In genomic region chr2:207256026-207256425, GRCh38 we compare ENCODE assay signal across 17 cellular contexts.
A peak's percentile ranks its signal among the peaks of the same experiment; 100 is the strongest.
DNase-seq lines count a peak whose midpoint lies in the region; TF ChIP-seq lines count a peak whose summit lies in the region.
"Had no signal": no experiment of that assay in that cellular context is flagged by ENCODE, and none has a peak within 500 bp of the region (broad histone marks: within the 10 kb centered on the region; RNA-seq: fewer than 3 reads in every experiment).

No MANE protein-coding gene starts in this region.

- no peak for TF ChIP-seq CTCF in brain microvascular endothelial cell (IDR thresholded peaks at IDR 0.05; ENCODE audit: low read depth, low read length, missing control alignments)
- TF ChIP-seq CTCF in testis (IDR thresholded peaks at IDR 0.05) = no peak

- H3K27ac ChIP-seq in brain microvascular endothelial cell = peak overlapping the region; percentile 90
- peak overlapping the region; percentile 20 for H3K27ac ChIP-seq in muscle layer of duodenum (ENCODE audit: low read length)
- H3K27ac ChIP-seq in testis = peak overlapping the region; percentile 9 to 54
- H3K27ac ChIP-seq: ascending aorta, pancreas had no signal

- DNase-seq in NCI-H748 (lab: John Stamatoyannopoulos, UW; ENCODE audit: unreplicated experiment) (peak; percentile 26), NCI-H748 treated with DMSO at 0.1 percent for 48 hours (lab: John Stamatoyannopoulos, UW) (no peak), brain microvascular endothelial cell (no peak), testis (peak; percentile 79), dedifferentiated amniotic fluid mesenchymal stem cell (ENCODE audit: extremely low spot score) (no peak), NCI-H187 (lab: John Stamatoyannopoulos, UW) (no peak), SIG-M5 treated with dmso at 0.1 percent for 504 hours (lab: John Stamatoyannopoulos, UW; ENCODE audit: unreplicated experiment) (no peak)
- DNase-seq: activated CD4-positive, CD25-positive, alpha-beta regulatory T cell; heart right ventricle; KG1; NCI-H1105; pancreas; spleen; uterus had no signal

- in situ Hi-C loops in brain microvascular endothelial cell (cut with HindIII; ENCODE audit: low pct_ligation_motif_present, low sequenced_read_pairs) = no loop called here

- H3K4me3 ChIP-seq in brain microvascular endothelial cell (ENCODE audit: low read depth, low read length) (no peak overlapping the region), muscle layer of duodenum (ENCODE audit: low read depth in 1 of 2, low read length in 2 of 2) (no peak overlapping the region), testis (no peak overlapping the region)
- H3K4me3 ChIP-seq: ascending aorta, coronary artery, heart right ventricle, pancreas, spleen, uterus had no signal

- TF ChIP-seq POLR2A in testis (IDR thresholded peaks at IDR 0.05) = no peak

- intact Hi-C loops in testis (cut with DNase I; ENCODE audit: low total_unique reads) = no loop called here

- H3K36me3 ChIP-seq in brain microvascular endothelial cell (replicated peaks) (no peaks in the 10 kb centered on the region), muscle layer of duodenum (ENCODE audit: control insufficient read depth in 1 of 2, insufficient read depth in 2 of 2, low read length in 2 of 2) (no peaks in the 10 kb centered on the region), testis (ENCODE audit: low read depth, missing control alignments) (no peaks in the 10 kb centered on the region)
- H3K36me3 ChIP-seq: ascending aorta, heart right ventricle, pancreas, spleen, uterus had no signal

- H3K9me3 ChIP-seq in muscle layer of duodenum (ENCODE audit: control insufficient read depth in 1 of 2, low read length in 2 of 2) = no peaks in the 10 kb centered on the region
- no peaks in the 10 kb centered on the region for H3K9me3 ChIP-seq in testis
- H3K9me3 ChIP-seq: ascending aorta, heart right ventricle, pancreas, spleen, uterus had no signal

- peaks cover 18 to 27% of the 10 kb centered on the region in 2 donors for H3K4me1 ChIP-seq in muscle layer of duodenum (ENCODE audit: control insufficient read depth in 1 of 2, insufficient read depth in 2 of 2, low read length in 2 of 2)
- H3K4me1 ChIP-seq in testis = peaks cover 49% of the 10 kb centered on the region
- H3K4me1 ChIP-seq: pancreas had no signal

- H3K27me3 ChIP-seq in brain microvascular endothelial cell (replicated peaks) (no peaks in the 10 kb centered on the region), muscle layer of duodenum (ENCODE audit: low read depth, low read length) (no peaks in the 10 kb centered on the region), testis (no peaks in the 10 kb centered on the region)
- H3K27me3 ChIP-seq: ascending aorta, heart right ventricle, pancreas, spleen, uterus had no signal

- 59 to 71% methylated on average over 7 of the region's 7 CpGs for WGBS in testis, 2 donors

Comparison
In these comparisons a context has a peak if more than half of its experiments do, and no peak if none do; other contexts are left out.
1. DNase-seq: peak in NCI-H748 (single experiment) and testis (single experiment); none in NCI-H748 treated with DMSO at 0.1 percent for 48 hours (single experiment), brain microvascular endothelial cell (single experiment), dedifferentiated amniotic fluid mesenchymal stem cell (single experiment), NCI-H187 (0 of 2) and SIG-M5 treated with dmso at 0.1 percent for 504 hours (single experiment).
2. H3K27ac ChIP-seq: peak in every context shown above with its lines; median percentile 90 in brain microvascular endothelial cell; 32 in testis; 20 in muscle layer of duodenum.